26 cellular contexts compared by ENCODE assay signal in genomic region chr13:50283017-50283416, GRCh38.
"Had no signal": no experiment of that assay in that cellular context is flagged by ENCODE, and none has a peak within 500 bp of the region (broad histone marks: within the 10 kb centered on the region; RNA-seq: fewer than 3 reads in every experiment).

No MANE protein-coding gene starts in this region.

- H3K4me3 Mint-ChIP-seq: endodermal cell; nephron; stimulated activated memory B cell treated with anti-CD40 and anti-IgM and Interleukin-4, amounts not matched to agents 10 μg/mL and 1 μg/mL and 100 μg/mL, for 72 hours; stimulated activated naive CD8-positive, alpha-beta T cell treated with anti-CD3 and anti-CD28 coated beads, Interleukin-15, Interleukin-2, amounts not matched to agents 100 ng/mL and 50 ng/mL, for 24 hours had no signal

- H3K9me3 ChIP-seq: colonic mucosa, mucosa of descending colon, psoas muscle, upper lobe of right lung, vagina had no signal

- H3K27ac Mint-ChIP-seq: endodermal cell; nephron; stimulated activated memory B cell treated with anti-CD40 and anti-IgM and Interleukin-4, amounts not matched to agents 10 μg/mL and 1 μg/mL and 100 μg/mL, for 72 hours; stimulated activated naive CD8-positive, alpha-beta T cell treated with anti-CD3 and anti-CD28 coated beads, Interleukin-15, Interleukin-2, amounts not matched to agents 100 ng/mL and 50 ng/mL, for 24 hours had no signal

- ATAC-seq: foreskin keratinocyte; left colon; mucosa of descending colon; psoas muscle; sciatic nerve; stimulated activated memory B cell treated with anti-CD40 and anti-IgM and Interleukin-4, amounts not matched to agents 10 μg/mL and 1 μg/mL and 100 μg/mL, for 72 hours; upper lobe of right lung had no signal

- H3K27me3 ChIP-seq: colonic mucosa, hepatocyte, spleen, tibial artery, upper lobe of right lung, vagina had no signal

- DNase-seq: colonic mucosa; dermis blood vessel endothelial cell; endodermal cell; erythroblast; foreskin keratinocyte; head of caudate nucleus; kidney; left colon; mammary epithelial cell; mucosa of descending colon; psoas muscle; retina; spleen; stimulated activated CD4-positive, alpha-beta T cell treated with anti-CD3 and anti-CD28 coated beads, Interleukin-15, amount 100 ng/mL, for 24 hours; stimulated activated CD4-positive, alpha-beta T cell treated with anti-CD3 and anti-CD28 coated beads, Interleukin-1b, Interleukin-23, amount 100 ng/mL, for 48 hours; stimulated activated CD4-positive, alpha-beta T cell treated with anti-CD3 and anti-CD28 coated beads, Interleukin-4, amount 100 ng/mL, for 24 hours; tibial artery; upper lobe of right lung had no signal

- H3K4me1 ChIP-seq: colonic mucosa, foreskin keratinocyte, parathyroid adenoma, psoas muscle, tibial artery, upper lobe of right lung, vagina had no signal

- H3K27me3 Mint-ChIP-seq: stimulated activated memory B cell treated with anti-CD40 and anti-IgM and Interleukin-4, amounts not matched to agents 10 μg/mL and 1 μg/mL and 100 μg/mL, for 72 hours had no signal

- H3K27ac ChIP-seq: colonic mucosa, foreskin keratinocyte, hepatocyte, parathyroid adenoma, psoas muscle, spleen, tibial artery, upper lobe of right lung, vagina had no signal

- H3K79me2 ChIP-seq: hepatocyte, parathyroid adenoma had no signal

- H2AFZ ChIP-seq: hepatocyte, parathyroid adenoma had no signal

- H3K9ac ChIP-seq: parathyroid adenoma had no signal

- H3K4me2 ChIP-seq: hepatocyte had no signal

- H3K36me3 ChIP-seq: colonic mucosa, spleen, tibial artery, upper lobe of right lung, vagina had no signal

- H3K4me3 ChIP-seq: colonic mucosa, hepatocyte, mucosa of descending colon, psoas muscle, spleen, tibial artery, upper lobe of right lung, vagina had no signal

- FAIRE-seq: endothelial cell of umbilical vein, kidney had no signal
